In genomic region chr17:49677933-49678847, GRCh38 we compare ENCODE assay signal across 8 cellular contexts.
DNase-seq lines count a peak whose midpoint lies in the region; ATAC-seq lines count a peak whose summit lies in the region.

TSS of gene SPOP (minus strand) at chr17:49678097. CDS start at chr17:49622810, 55,287 bp downstream.

- DNase-seq in AG08396 (ENCODE audit: low spot score) (peak; percentile 96), NCI-H446 treated with DMSO at 0.1 percent for 48 hours (lab: John Stamatoyannopoulos, UW) (peak; percentile 96), cerebellar cortex (ENCODE audit: low spot score) (peak; percentile 100), islet precursor cell (peak; percentile 100)
- peak; percentile 98 to 99 (median 99) for DNase-seq in stimulated activated CD4-positive, alpha-beta T cell treated with anti-CD3 and anti-CD28 coated beads, Interleukin-12 subunit alpha, Interleukin-12 subunit beta, amount 100 ng/mL, for 48 hours (ENCODE audit: low read depth in 2 of 3, low spot score in 1 of 3)

- ATAC-seq in GM19023 (IDR thresholded peaks at IDR 0.05; ENCODE audit: unreplicated experiment) (peak; percentile 79), HG03342 (IDR thresholded peaks at IDR 0.05; ENCODE audit: unreplicated experiment) (peak; percentile 64)
- peak; percentile 92 to 94 for ATAC-seq in activated CD4-positive, CD25-positive, alpha-beta regulatory T cell treated with anti-CD3 and anti-CD28 coated beads, Interleukin-2, amount 50 U/mL, for 24 hours

Comparison
In these comparisons a context has a peak if more than half of its experiments do, and no peak if none do; other contexts are left out.
1. Peak in every context shown above with its lines: DNase-seq and ATAC-seq.